18 cellular contexts compared by ENCODE assay signal in the genomic region with DNA sequence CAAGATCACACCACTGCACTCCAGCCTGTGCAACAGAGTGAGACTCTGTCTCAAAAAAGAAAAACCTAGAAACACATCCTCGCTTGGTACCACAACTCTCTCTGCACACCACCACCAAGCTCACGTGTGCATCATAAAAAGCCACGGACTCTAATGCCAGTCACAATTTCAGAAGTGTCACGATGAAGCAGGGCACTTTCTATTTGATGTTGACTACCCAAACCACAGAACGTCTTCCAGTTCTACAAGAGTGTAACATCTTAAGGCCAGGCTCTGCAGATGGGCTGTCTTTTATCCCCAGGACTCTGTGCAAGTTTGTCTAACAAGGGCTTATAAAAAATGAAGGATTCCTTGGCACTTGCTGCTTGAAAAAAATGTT. TPM values are rescaled to one million over a fixed set of nuclear protein-coding genes. Genes with fewer than 3 reads are reported as not detected.
DNase-seq lines count a peak whose midpoint lies in the region; ATAC-seq, FAIRE-seq and TF ChIP-seq lines count a peak whose summit lies in the region.
"Had no signal": no experiment of that assay in that cellular context is flagged by ENCODE, and none has a peak within 500 bp of the region (broad histone marks: within the 10 kb centered on the region; RNA-seq: fewer than 3 reads in every experiment).

No MANE protein-coding gene starts in this region.

- H2BK5ac ChIP-seq in IMR-90 (ENCODE audit: low read depth, low read length, poor library complexity, severe bottlenecking), result peak overlapping the region; percentile 42

- peak overlapping the region; percentile 23; the same call in 1 of the 2 replicates for H2BK20ac ChIP-seq in IMR-90 (ENCODE audit: low read depth, low read length)

- H3K18ac ChIP-seq in IMR-90 (ENCODE audit: low read depth, low read length), result peak overlapping the region; percentile 2; the same call in 1 of the 2 replicates

- peak overlapping the region; percentile 56 for H3K14ac ChIP-seq in IMR-90 (replicated peaks; ENCODE audit: low read depth, low read length)

- peak overlapping the region; percentile 60 for H2AK5ac ChIP-seq in IMR-90 (ENCODE audit: low read depth, low read length)

- H4K20me1 ChIP-seq in IMR-90 (ENCODE audit: insufficient read depth, low read length) (peaks cover 21% of the 10 kb centered on the region), endothelial cell of umbilical vein (replicated peaks; ENCODE audit: control insufficient read depth, extremely low read depth, insufficient read depth, low read length) (no peaks in the 10 kb centered on the region)
- H4K20me1 ChIP-seq: BLaER1 had no signal

- H2BK15ac ChIP-seq in IMR-90 (ENCODE audit: low read depth, low read length), result no peak overlapping the region

- H2AFZ ChIP-seq in IMR-90 (replicated peaks; ENCODE audit: low read length, poor library complexity) (no peak overlapping the region), endothelial cell of umbilical vein (ENCODE audit: low read depth, low read length) (no peak overlapping the region)

- in situ Hi-C loops in IMR-90 (cut with MboI; ENCODE audit: low sequenced_read_pairs), result no loop called here

- BruUV-seq in IMR-90 (replicated peaks; lab: Mats Ljungman, UMichigan) (no TSS peak), endothelial cell of umbilical vein (replicated peaks; lab: Mats Ljungman, UMichigan) (TSS peak; percentile 64)

- H3K9ac ChIP-seq in IMR-90 (ENCODE audit: low read depth, low read length) (no peak overlapping the region; the same call in 1 of the 2 replicates), endothelial cell of umbilical vein (replicated peaks; ENCODE audit: extremely low read depth, insufficient read depth, low read length) (no peak overlapping the region), skeletal muscle satellite cell (ENCODE audit: low read depth, low read length) (peak overlapping the region; percentile 11)
- H3K9ac ChIP-seq: BLaER1 had no signal

- WGBS in IMR-90 (ENCODE audit: extremely low coverage in 2 of 2, insufficient read length in 1 of 2), 2 experiments, result no CpG with 5 or more reads among the region's 5 CpGs

- H3K9me1 ChIP-seq in IMR-90 (ENCODE audit: insufficient read depth, low read length), result peaks cover 20% of the 10 kb centered on the region
- H3K9me1 ChIP-seq in endothelial cell of umbilical vein (replicated peaks; ENCODE audit: control insufficient read depth, extremely low read depth, insufficient read depth, low read length), result no peaks in the 10 kb centered on the region

- peaks cover 0 to 8% of the 10 kb centered on the region in 2 experiments; a peak in 1 of 4 replicates for H3K79me1 ChIP-seq in IMR-90 (ENCODE audit: low read depth in 1 of 2, low read length in 2 of 2)

- H3K4me1 ChIP-seq in IMR-90 (ENCODE audit: control insufficient read depth, insufficient read depth, low read length) (peaks cover 18% of the 10 kb centered on the region), endothelial cell of umbilical vein (ENCODE audit: control insufficient read depth, extremely low read depth, insufficient read depth, low read length) (peaks cover 9% of the 10 kb centered on the region), skeletal muscle satellite cell (ENCODE audit: control insufficient read depth, insufficient read depth, low read length) (peaks cover 45% of the 10 kb centered on the region)

- peak overlapping the region in 1 of 2 experiments; percentile 10; a peak in 1 of 4 replicates for H4K8ac ChIP-seq in IMR-90 (ENCODE audit: low read depth in 2 of 2, low read length in 2 of 2)

- no peak overlapping the region for H4K91ac ChIP-seq in IMR-90 (ENCODE audit: insufficient read depth, low read depth, low read length)

- no peak overlapping the region for H2AK9ac ChIP-seq in IMR-90 (replicated peaks; ENCODE audit: low read depth, low read length, poor library complexity)

- H3K4ac ChIP-seq in IMR-90 (ENCODE audit: low read depth, low read length), result peak overlapping the region; percentile 52; the same call in 1 of the 2 replicates

- CTCF ChIA-PET in IMR-90 (lab: Yijun Ruan, JAX) (interaction anchor here (1.3 kb wide), 1 partner anchor 37 kb away, joined by 5 read pairs; no protein-coding TSS in a partner anchor), endothelial cell of umbilical vein (lab: Charles Lee) (interaction anchor here (1.4 to 3.4 kb wide), 4 partner anchors 11 to 16 kb away, joined by 4 to 49 read pairs (median 10); no protein-coding TSS in a partner anchor)

- TF ChIP-seq POLR2A in IMR-90 (IDR thresholded peaks at IDR 0.05; ENCODE audit: low read depth, low read length) (no peak), endothelial cell of umbilical vein (IDR thresholded peaks at IDR 0.05; ENCODE audit: low read depth, low read length) (no peak)

- H2BK120ac ChIP-seq in IMR-90 (ENCODE audit: low read depth, low read length), result peak overlapping the region; percentile 14

- H3K27ac Mint-ChIP-seq in T-helper 2 cell treated with Interferon-gamma antibody and Interleukin-4, amounts not matched to agents 5 μg/mL and 100 μg/mL, for 36 hours, result no peak overlapping the region
- H3K27ac Mint-ChIP-seq: IgD-negative memory B cell; naive thymus-derived CD8-positive, alpha-beta T cell had no signal

- no peaks in the 10 kb centered on the region for H3K9me3 ChIP-seq in IMR-90 (ENCODE audit: control insufficient read depth, insufficient read depth, low read length)
- no peaks in the 10 kb centered on the region for H3K9me3 ChIP-seq in endothelial cell of umbilical vein (replicated peaks; ENCODE audit: control insufficient read depth, insufficient read depth, low read length)
- no peaks in the 10 kb centered on the region for H3K9me3 ChIP-seq in skeletal muscle satellite cell (replicated peaks; ENCODE audit: low read length)
- H3K9me3 ChIP-seq: BLaER1, SJCRH30 had no signal

- H3K4me3 ChIP-seq in AG10803 (ENCODE audit: low read length), result 0 out of 2 replicates have a peak overlapping the region, but pooled peaks have one; percentile 6
- no peak overlapping the region for H3K4me3 ChIP-seq in IMR-90 (ENCODE audit: insufficient read depth, low read depth, low read length)
- H3K4me3 ChIP-seq in endothelial cell of umbilical vein (replicated peaks in 1 of 3; ENCODE audit: insufficient read depth in 1 of 3, low read depth in 1 of 3, low read length in 3 of 3), result no peak overlapping the region
- H3K4me3 ChIP-seq in skeletal muscle satellite cell (ENCODE audit: low read length), result peak overlapping the region; percentile 5
- H3K4me3 ChIP-seq: BLaER1, SJCRH30 had no signal

- H3K36me3 Mint-ChIP-seq in T-helper 2 cell treated with Interferon-gamma antibody and Interleukin-4, amounts not matched to agents 5 μg/mL and 100 μg/mL, for 36 hours (ENCODE audit: low read depth), result no peaks in the 10 kb centered on the region
- H3K36me3 Mint-ChIP-seq: IgD-negative memory B cell; naive thymus-derived CD8-positive, alpha-beta T cell had no signal

- no peak for TF ChIP-seq RAD21 in IMR-90 (IDR thresholded peaks at IDR 0.05; ENCODE audit: low read length)

- H3K27me3 Mint-ChIP-seq in T-helper 2 cell treated with Interferon-gamma antibody and Interleukin-4, amounts not matched to agents 5 μg/mL and 100 μg/mL, for 36 hours (ENCODE audit: low read depth), result peaks cover 22% of the 10 kb centered on the region

- H3K4me2 ChIP-seq in IMR-90 (ENCODE audit: low read depth, low read length) (peak overlapping the region; percentile 44), endothelial cell of umbilical vein (ENCODE audit: insufficient read depth, low read length) (no peak overlapping the region), skeletal muscle satellite cell (ENCODE audit: low read length) (peak overlapping the region; percentile 60)
- H3K4me2 ChIP-seq: BLaER1 had no signal

- ATAC-seq in IMR-90 (ENCODE audit: low read depth), result 0 out of 2 replicates have a peak, but pooled peaks have one; percentile 2
- ATAC-seq: left colon; naive thymus-derived CD8-positive, alpha-beta T cell had no signal

- no peaks in the 10 kb centered on the region for H3K27me3 ChIP-seq in IMR-90 (ENCODE audit: control insufficient read depth, insufficient read depth, low read length)
- H3K27me3 ChIP-seq in endothelial cell of umbilical vein (ENCODE audit: control insufficient read depth in 2 of 2, insufficient read depth in 2 of 2, low read length in 2 of 2), result no peaks in the 10 kb centered on the region
- H3K27me3 ChIP-seq in skeletal muscle satellite cell (ENCODE audit: control insufficient read depth, insufficient read depth, low read length), result no peaks in the 10 kb centered on the region
- H3K27me3 ChIP-seq: BLaER1, SJCRH30 had no signal

- no peak overlapping the region for H3K4me3 Mint-ChIP-seq in T-helper 2 cell treated with Interferon-gamma antibody and Interleukin-4, amounts not matched to agents 5 μg/mL and 100 μg/mL, for 36 hours
- H3K4me3 Mint-ChIP-seq: IgD-negative memory B cell; naive thymus-derived CD8-positive, alpha-beta T cell had no signal

- 0 out of 2 replicates have a peak overlapping the region, but pooled peaks have one; percentile 29 for H3K23ac ChIP-seq in IMR-90 (ENCODE audit: low read depth, low read length)

- peak overlapping the region; percentile 4; the same call in 1 of the 2 replicates for H3K27ac ChIP-seq in IMR-90 (ENCODE audit: insufficient read depth, low read length)
- H3K27ac ChIP-seq in endothelial cell of umbilical vein (ENCODE audit: insufficient read depth, low read depth, low read length), result peak overlapping the region; percentile 81
- H3K27ac ChIP-seq: BLaER1, SJCRH30 had no signal

- no peak overlapping the region for H3K56ac ChIP-seq in IMR-90 (ENCODE audit: extremely low read depth, insufficient read depth, low read length)

- intact Hi-C loops in IMR-90 (cut with micrococcal nuclease), result loop anchor here (2.0 kb wide), 1 partner anchor 37 kb away; the partner anchor contains the start of gene MAPK9
- intact Hi-C loops in endothelial cell of umbilical vein (cut with micrococcal nuclease), result no loop called here

- dilution Hi-C loops in IMR-90 (cut with HindIII; ENCODE audit: low sequenced_read_pairs, unreplicated experiment) (no loop called here), endothelial cell of umbilical vein (cut with MboI; ENCODE audit: extremely low pct_ligation_motif_present, low sequenced_read_pairs) (no loop called here)

- POLR2A ChIA-PET in IMR-90 (lab: Charles Lee; ENCODE audit: unreplicated experiment), result interaction anchor here (0.7 kb wide), 1 partner anchor 276 kb away, joined by 4 read pairs; no protein-coding TSS in a partner anchor
- POLR2A ChIA-PET in endothelial cell of umbilical vein (lab: Charles Lee), result no interaction called here

- no peak for FAIRE-seq in endothelial cell of umbilical vein (lab: Jason Lieb, UNC)

- H3K4me1 Mint-ChIP-seq in T-helper 2 cell treated with Interferon-gamma antibody and Interleukin-4, amounts not matched to agents 5 μg/mL and 100 μg/mL, for 36 hours (ENCODE audit: low read depth), result peaks cover 1% of the 10 kb centered on the region
- H3K4me1 Mint-ChIP-seq: IgD-negative memory B cell had no signal

- peaks cover 12% of the 10 kb centered on the region for H3K36me3 ChIP-seq in IMR-90 (ENCODE audit: control insufficient read depth, insufficient read depth, low read length)
- H3K36me3 ChIP-seq in endothelial cell of umbilical vein (ENCODE audit: control insufficient read depth in 2 of 2, extremely low read depth in 1 of 2, insufficient read depth in 2 of 2, low read length in 2 of 2), result no peaks in the 10 kb centered on the region
- peaks cover 44% of the 10 kb centered on the region for H3K36me3 ChIP-seq in skeletal muscle satellite cell (ENCODE audit: insufficient read depth, low read length)
- H3K36me3 ChIP-seq: BLaER1, SJCRH30 had no signal

- H3K79me2 ChIP-seq in endothelial cell of umbilical vein (ENCODE audit: control insufficient read depth, insufficient read depth, low read length), result no peaks in the 10 kb centered on the region

- no peaks in the 10 kb centered on the region for H3K9me3 Mint-ChIP-seq in T-helper 2 cell treated with Interferon-gamma antibody and Interleukin-4, amounts not matched to agents 5 μg/mL and 100 μg/mL, for 36 hours
- H3K9me3 Mint-ChIP-seq: IgD-negative memory B cell; naive thymus-derived CD8-positive, alpha-beta T cell had no signal

- no peak overlapping the region for H4K5ac ChIP-seq in IMR-90 (ENCODE audit: low read depth, low read length)

- DNase-seq in AG10803 (ENCODE audit: low read depth), result no peak
- no peak for DNase-seq in IMR-90
- no peak for DNase-seq in endothelial cell of umbilical vein (ENCODE audit: low read depth, low spot score)
- no peak for DNase-seq in T-helper 2 cell treated with Interferon-gamma antibody and Interleukin-4, amounts not matched to agents 5 μg/mL and 100 μg/mL, for 36 hours (ENCODE audit: low spot score)
- no peak for DNase-seq in central memory CD4-positive, alpha-beta T cell
- no peak for DNase-seq in activated effector memory CD4-positive, alpha-beta T cell treated with anti-CD3 and anti-CD28 coated beads, Interleukin-2, amount 50 U/mL, for 16 hours
- no peak for DNase-seq in SW 1271 (lab: John Stamatoyannopoulos, UW)
- DNase-seq: activated CD4-positive, alpha-beta T cell treated with anti-CD3 and anti-CD28 coated beads, Interleukin-2, amount 50 U/mL, for 48 hours; DMS153; hippocampal formation; left colon; naive thymus-derived CD8-positive, alpha-beta T cell; NCI-H1048; SJCRH30; stimulated activated CD4-positive, alpha-beta T cell treated with anti-CD3 and anti-CD28 coated beads, Interleukin-2, amount 100 ng/mL, for 48 hours had no signal

- no peak for TF ChIP-seq CTCF in AG10803 (conservative IDR thresholded peaks at IDR 0.05; ENCODE audit: low read length)
- no peak for TF ChIP-seq CTCF in IMR-90 (conservative IDR thresholded peaks at IDR 0.05; ENCODE audit: low read depth, low read length)
- no peak for TF ChIP-seq CTCF in endothelial cell of umbilical vein (IDR thresholded peaks at IDR 0.05; ENCODE audit: extremely low read depth in 1 of 2, insufficient read depth in 1 of 2, low read depth in 1 of 2, low read length in 2 of 2)

RNA-seq across cellular contexts. Expression of gene GFPT2, which starts 22.9 kb away (rescaled TPM):
- total RNA-seq in IMR-90 (2012; rRNA removed), result 20.6 and 20.8 TPM in 2 replicates
- polyA plus RNA-seq in IMR-90 (2012; rRNA removed), result 17.7 and 20.3 TPM in 2 replicates
- polyA plus RNA-seq in IMR-90 (2012; cell fraction: cytosol; rRNA removed), result 11.8 and 14.2 TPM in 2 replicates
- 18.2 and 28.4 TPM in 2 replicates for polyA plus RNA-seq in IMR-90 (2012; cell fraction: nucleus; rRNA removed; ENCODE audit: low replicate concordance)
- total RNA-seq in endothelial cell of umbilical vein, result 4.5 and 5.5 TPM in 2 replicates
- 3.2 and 4.3 TPM in 2 replicates for polyA plus RNA-seq in endothelial cell of umbilical vein
- 5.6 and 6.8 TPM in 2 replicates for polyA plus RNA-seq in endothelial cell of umbilical vein (2011; cell fraction: cytosol; rRNA removed)
- 10.1 and 11.1 TPM in 2 replicates for polyA plus RNA-seq in endothelial cell of umbilical vein (2011; cell fraction: nucleus; rRNA removed)
- polyA plus RNA-seq in endothelial cell of umbilical vein (2012), result 6.9 and 7.6 TPM in 2 replicates
- 6.6 and 9.4 TPM in 2 replicates for polyA minus RNA-seq in endothelial cell of umbilical vein
- polyA minus RNA-seq in endothelial cell of umbilical vein (2011; cell fraction: cytosol; rRNA and poly(A)+ RNA removed), result 6.7 TPM
- polyA minus RNA-seq in endothelial cell of umbilical vein (2011; cell fraction: nucleus; rRNA and poly(A)+ RNA removed), result 5.6 and 7.0 TPM in 2 replicates
- total RNA-seq in skeletal muscle satellite cell (2012; rRNA removed), result 140 and 190 TPM in 2 replicates

RNA-seq across cellular contexts. Expression of gene MAPK9, which starts 38.4 kb away (rescaled TPM):
- total RNA-seq in IMR-90 (2012; rRNA removed), result 22.9 and 27.8 TPM in 2 replicates
- polyA plus RNA-seq in IMR-90 (2012; rRNA removed), result 20.1 and 23.3 TPM in 2 replicates
- 6.6 and 13.4 TPM in 2 replicates for polyA plus RNA-seq in IMR-90 (2012; cell fraction: cytosol; rRNA removed)
- 8.1 and 28.5 TPM in 2 replicates for polyA plus RNA-seq in IMR-90 (2012; cell fraction: nucleus; rRNA removed; ENCODE audit: low replicate concordance)
- total RNA-seq in endothelial cell of umbilical vein, result 34.8 and 38.0 TPM in 2 replicates
- polyA plus RNA-seq in endothelial cell of umbilical vein, result 16.3 and 24.6 TPM in 2 replicates
- 24.8 and 26.0 TPM in 2 replicates for polyA plus RNA-seq in endothelial cell of umbilical vein (2011; cell fraction: cytosol; rRNA removed)
- 23.6 and 29.6 TPM in 2 replicates for polyA plus RNA-seq in endothelial cell of umbilical vein (2011; cell fraction: nucleus; rRNA removed)
- polyA plus RNA-seq in endothelial cell of umbilical vein (2012), result 24.6 and 26.0 TPM in 2 replicates
- 52.6 and 60.9 TPM in 2 replicates for polyA minus RNA-seq in endothelial cell of umbilical vein
- 38.9 TPM for polyA minus RNA-seq in endothelial cell of umbilical vein (2011; cell fraction: cytosol; rRNA and poly(A)+ RNA removed)
- polyA minus RNA-seq in endothelial cell of umbilical vein (2011; cell fraction: nucleus; rRNA and poly(A)+ RNA removed), result 19.1 and 27.2 TPM in 2 replicates
- 20.3 and 22.5 TPM in 2 replicates for total RNA-seq in skeletal muscle satellite cell (2012; rRNA removed)

Comparison
In these comparisons a context has a peak if more than half of its experiments do, and no peak if none do; other contexts are left out.
1. H3K4me3 ChIP-seq: peak in AG10803 (single experiment) and skeletal muscle satellite cell (single experiment); none in IMR-90 (single experiment) and endothelial cell of umbilical vein (0 of 3).